ENCODE assay signal across 2 cellular contexts in genomic region chr12:94179723-94180122, GRCh38.
TF ChIP-seq lines count a peak whose summit lies in the region.

No MANE protein-coding gene starts in this region.

TF ChIP-seq in GM12891, 5 proteins besides CTCF, POLR2A, EP300 and RAD21 (continued from another document):
- TF ChIP-seq POLR2AphosphoS5 (IDR thresholded peaks at IDR 0.05; ENCODE audit: low read depth, low read length) (no peak), SPI1 (IDR thresholded peaks at IDR 0.05; ENCODE audit: low read depth, low read length) (no peak), PAX5 (IDR thresholded peaks at IDR 0.05; ENCODE audit: insufficient read depth, low read length, severe bottlenecking) (no peak)
TF ChIP-seq in GM12891: peak in this region for 0.

TF ChIP-seq in SK-N-SH, 30 proteins besides CTCF, POLR2A, EP300 and RAD21 (continued from another document):
- TF ChIP-seq MAX (IDR thresholded peaks at IDR 0.05; ENCODE audit: low read depth) (no peak), NFIC (IDR thresholded peaks at IDR 0.05; ENCODE audit: borderline replicate concordance) (no peak), JUND (IDR thresholded peaks at IDR 0.05) (no peak), REST (IDR thresholded peaks at IDR 0.05; ENCODE audit: low read depth, low read length) (no peak), RFX5 (IDR thresholded peaks at IDR 0.05; ENCODE audit: low read length) (no peak), SMC3 (IDR thresholded peaks at IDR 0.05; ENCODE audit: low read depth, low read length) (no peak), TAF1 (IDR thresholded peaks at IDR 0.05; ENCODE audit: borderline replicate concordance, low read depth, low read length) (no peak), RXRA (IDR thresholded peaks at IDR 0.05; ENCODE audit: borderline replicate concordance, low read depth) (no peak), MXI1 (IDR thresholded peaks at IDR 0.05; ENCODE audit: low read depth, low read length) (no peak), MEF2A (IDR thresholded peaks at IDR 0.05; ENCODE audit: borderline replicate concordance, low read depth) (no peak), FOSL2 (IDR thresholded peaks at IDR 0.05; ENCODE audit: borderline replicate concordance, low read depth) (no peak), TEAD4 (IDR thresholded peaks at IDR 0.05; ENCODE audit: borderline replicate concordance, insufficient read depth) (no peak), GATA2 (CRISPR knock-in tag; IDR thresholded peaks at IDR 0.05) (no peak), EZH2phosphoT487 (IDR thresholded peaks at IDR 0.05; ENCODE audit: borderline replicate concordance, low read depth) (no peak), YY1 (IDR thresholded peaks at IDR 0.05; ENCODE audit: low read depth) (no peak)
- TF ChIP-seq, protein P1, sequence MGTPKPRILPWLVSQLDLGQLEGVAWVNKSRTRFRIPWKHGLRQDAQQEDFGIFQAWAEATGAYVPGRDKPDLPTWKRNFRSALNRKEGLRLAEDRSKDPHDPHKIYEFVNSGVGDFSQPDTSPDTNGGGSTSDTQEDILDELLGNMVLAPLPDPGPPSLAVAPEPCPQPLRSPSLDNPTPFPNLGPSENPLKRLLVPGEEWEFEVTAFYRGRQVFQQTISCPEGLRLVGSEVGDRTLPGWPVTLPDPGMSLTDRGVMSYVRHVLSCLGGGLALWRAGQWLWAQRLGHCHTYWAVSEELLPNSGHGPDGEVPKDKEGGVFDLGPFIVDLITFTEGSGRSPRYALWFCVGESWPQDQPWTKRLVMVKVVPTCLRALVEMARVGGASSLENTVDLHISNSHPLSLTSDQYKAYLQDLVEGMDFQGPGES (IDR thresholded peaks at IDR 0.05; ENCODE audit: low read depth, low read length), result no peak
- TF ChIP-seq, protein P2, sequence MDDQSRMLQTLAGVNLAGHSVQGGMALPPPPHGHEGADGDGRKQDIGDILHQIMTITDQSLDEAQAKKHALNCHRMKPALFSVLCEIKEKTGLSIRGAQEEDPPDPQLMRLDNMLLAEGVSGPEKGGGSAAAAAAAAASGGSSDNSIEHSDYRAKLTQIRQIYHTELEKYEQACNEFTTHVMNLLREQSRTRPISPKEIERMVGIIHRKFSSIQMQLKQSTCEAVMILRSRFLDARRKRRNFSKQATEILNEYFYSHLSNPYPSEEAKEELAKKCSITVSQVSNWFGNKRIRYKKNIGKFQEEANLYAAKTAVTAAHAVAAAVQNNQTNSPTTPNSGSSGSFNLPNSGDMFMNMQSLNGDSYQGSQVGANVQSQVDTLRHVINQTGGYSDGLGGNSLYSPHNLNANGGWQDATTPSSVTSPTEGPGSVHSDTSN (IDR thresholded peaks at IDR 0.05), result no peak
